7 cellular contexts compared by ENCODE assay signal in genomic region chr20:2693996-2694471, GRCh38. TPM values are rescaled to one million over a fixed set of nuclear protein-coding genes. Genes with fewer than 3 reads are reported as not detected.
A peak's percentile ranks its signal among the peaks of the same experiment; 100 is the strongest.
DNase-seq lines count a peak whose midpoint lies in the region; ATAC-seq and TF ChIP-seq lines count a peak whose summit lies in the region.

No MANE protein-coding gene starts in this region.

- H3K9me3 ChIP-seq in HAP-1, result no peaks in the 10 kb centered on the region
- H3K9me3 ChIP-seq in stomach, result no peaks in the 10 kb centered on the region

- H2BK15ac ChIP-seq in mesendoderm (replicated peaks; ENCODE audit: low read depth), result no peak overlapping the region

- H2AK5ac ChIP-seq in mesendoderm (ENCODE audit: low read length), result no peak overlapping the region

- no peak overlapping the region for H4K5ac ChIP-seq in mesendoderm (ENCODE audit: low read length)

- no peaks in the 10 kb centered on the region for H3K9me3 Mint-ChIP-seq in T-cell

- intact Hi-C loops in stomach (cut with DNase I; ENCODE audit: low total_unique reads), result no loop called here

- in situ Hi-C loops in HAP-1 (cut with MboI; ENCODE audit: low sequenced_read_pairs), result no loop called here

- 21 to 64% (median 27%) methylated on average over 6 to 24 of the region's 24 CpGs for WGBS in stomach, 5 donors
- WGBS in mesendoderm (ENCODE audit: extremely low coverage, insufficient coverage, low lambda C conversion rate), result no CpG with 5 or more reads among the region's 24 CpGs

- peak overlapping the region in 2 of 3 donors; percentile 34 to 54 for H3K4me3 Mint-ChIP-seq in T-cell

- no peak for TF ChIP-seq CTCF in stomach (IDR thresholded peaks at IDR 0.05)

- no peak overlapping the region for H2BK120ac ChIP-seq in mesendoderm (ENCODE audit: low read depth, low read length)

- H3K4me2 ChIP-seq in mesendoderm (ENCODE audit: low read length), result no peak overlapping the region

- H3K79me2 ChIP-seq in mesendoderm (ENCODE audit: control insufficient read depth, insufficient read depth, low read length), result no peaks in the 10 kb centered on the region

- POLR2A ChIA-PET in T-cell (lab: Charles Lee), result interaction anchor here in 1 of 2 donors (0.7 kb wide), 1 partner anchor 738 kb away, joined by 3 read pairs; no protein-coding TSS in a partner anchor

- H3K4me1 ChIP-seq in HAP-1 (peaks cover 5% of the 10 kb centered on the region; the same call in 1 of the 2 replicates), stomach (peaks cover 9 to 24% (median 19%) of the 10 kb centered on the region in 4 donors), mesendoderm (ENCODE audit: control insufficient read depth, low read depth, low read length) (no peaks in the 10 kb centered on the region)

- peaks cover 22 to 44% of the 10 kb centered on the region in 2 donors for H3K27me3 Mint-ChIP-seq in T-cell

- no peak overlapping the region for H3K9ac ChIP-seq in mesendoderm (ENCODE audit: low read length)

- no peak overlapping the region for H3K23ac ChIP-seq in mesendoderm (ENCODE audit: low read length)

- CTCF ChIA-PET in T-cell (lab: Charles Lee), result interaction anchor here in 1 of 2 donors (0.6 to 2.3 kb wide), 3 partner anchors 19 to 93 kb away, joined by 3 to 14 read pairs (median 5); no protein-coding TSS in a partner anchor

- H4K8ac ChIP-seq in mesendoderm (ENCODE audit: low read depth, low read length), result no peak overlapping the region

- H3K36me3 Mint-ChIP-seq in T-cell, result no peaks in the 10 kb centered on the region

- H3K18ac ChIP-seq in mesendoderm (ENCODE audit: low read length), result no peak overlapping the region

- no peak overlapping the region for H3K4ac ChIP-seq in mesendoderm (ENCODE audit: low read depth, low read length)

- H3K56ac ChIP-seq in mesendoderm (ENCODE audit: low read length), result no peak overlapping the region

- no peak for TF ChIP-seq EP300 in stomach (IDR thresholded peaks at IDR 0.05)

- H3K27ac ChIP-seq in stomach (peak overlapping the region in 1 of 5 donors; percentile 94), mesendoderm (ENCODE audit: low read depth, low read length) (no peak overlapping the region)

- no peak overlapping the region for H2BK5ac ChIP-seq in mesendoderm (ENCODE audit: low read length)

- ATAC-seq in T-cell (replicated peaks in 1 of 4) (no peak), GM18909 (IDR thresholded peaks at IDR 0.05; ENCODE audit: poor library complexity, unreplicated experiment) (no peak)

- peak overlapping the region; percentile 39 for H3K4me3 ChIP-seq in HAP-1
- H3K4me3 ChIP-seq in stomach, result peak overlapping the region; percentile 53 to 63 (median 61)
- no peak overlapping the region for H3K4me3 ChIP-seq in mesendoderm (ENCODE audit: low read length)

- H3K36me3 ChIP-seq in HAP-1 (replicated peaks) (no peaks in the 10 kb centered on the region), stomach (no peaks in the 10 kb centered on the region), mesendoderm (ENCODE audit: control insufficient read depth, insufficient read depth, low read length) (no peaks in the 10 kb centered on the region)

- no peaks in the 10 kb centered on the region for H3K27me3 ChIP-seq in HAP-1 (ENCODE audit: low read depth)
- H3K27me3 ChIP-seq in stomach, result peaks cover 0 to 49% (median 17%) of the 10 kb centered on the region in 3 donors
- peaks cover 65% of the 10 kb centered on the region for H3K27me3 ChIP-seq in mesendoderm (ENCODE audit: insufficient read depth, low read length, poor library complexity)

- DNase-seq in HAP-1 (ENCODE audit: low spot score in 2 of 2) (no peak), T-cell (no peak), islet precursor cell (peak; percentile 78), stomach (peak; percentile 23), mucosa of gallbladder (ENCODE audit: low spot score) (no peak), mesendoderm (no peak)

- H3K27ac Mint-ChIP-seq in T-cell, result no peak overlapping the region

- no peaks in the 10 kb centered on the region for H3K79me1 ChIP-seq in mesendoderm (ENCODE audit: low read length)

- TF ChIP-seq POLR2A in stomach (IDR thresholded peaks at IDR 0.05), result no peak

- peaks cover 12 to 24% (median 19%) of the 10 kb centered on the region in 3 donors for H3K4me1 Mint-ChIP-seq in T-cell

RNA-seq across cellular contexts. Expression of gene EBF4, which starts 1.5 kb away (rescaled TPM):
- total RNA-seq in T-cell, result 10 to 100 TPM in 1 of 5 donors, 1 to 10 TPM in 4; 4.2 to 10.5 (median 6.8) TPM
- 10 to 100 TPM in 2 of 5 donors, 1 to 10 TPM in 3; 7.0 to 69.2 (median 8.5) TPM for total RNA-seq in stomach
- 10 to 100 TPM; 10.2 to 16.8 (median 15.0) TPM for polyA plus RNA-seq in stomach
- 12.7 TPM for total RNA-seq in mucosa of gallbladder
- 0.31 TPM for polyA plus RNA-seq in mesendoderm (2013, experiment 1 of 2)
- polyA plus RNA-seq in mesendoderm (2013, experiment 2 of 2), result 0.13 TPM

RNA-seq across cellular contexts. Expression of gene IDH3B, which starts 30.0 kb away (rescaled TPM):
- total RNA-seq in T-cell (100 to 1,000 TPM; 101 to 147 (median 117) TPM), stomach (100 to 1,000 TPM in 2 of 5 donors, 10 to 100 TPM in 2, 1 to 10 TPM in 1; 1.8 to 134 (median 79.9) TPM), mucosa of gallbladder (81.0 TPM)
- polyA plus RNA-seq in stomach, result 10 to 100 TPM; 65.2 to 84.6 (median 82.2) TPM
- polyA plus RNA-seq in mesendoderm (2013, experiment 1 of 2), result 56.4 TPM
- polyA plus RNA-seq in mesendoderm (2013, experiment 2 of 2), result 56.0 TPM

RNA-seq across cellular contexts. Expression of gene NOP56, which starts 41.6 kb away (rescaled TPM):
- total RNA-seq in T-cell (100 to 1,000 TPM; 243 to 279 (median 270) TPM), stomach (100 to 1,000 TPM in 3 of 5 donors, 10 to 100 TPM in 2; 42.4 to 153 (median 103) TPM), mucosa of gallbladder (82.9 TPM)
- 100 to 1,000 TPM in 1 of 3 donors, 10 to 100 TPM in 2; 84.1 to 157 (median 87.8) TPM for polyA plus RNA-seq in stomach
- 590 TPM for polyA plus RNA-seq in mesendoderm (2013, experiment 1 of 2)
- 586 TPM for polyA plus RNA-seq in mesendoderm (2013, experiment 2 of 2)

Comparison
In these comparisons a context has a peak if more than half of its experiments do, and no peak if none do; other contexts are left out.
1. DNase-seq: peak in islet precursor cell (single experiment) and stomach (single experiment); none in HAP-1 (0 of 2), T-cell (0 of 34), mucosa of gallbladder (single experiment) and mesendoderm (single experiment).